In the genomic region with DNA sequence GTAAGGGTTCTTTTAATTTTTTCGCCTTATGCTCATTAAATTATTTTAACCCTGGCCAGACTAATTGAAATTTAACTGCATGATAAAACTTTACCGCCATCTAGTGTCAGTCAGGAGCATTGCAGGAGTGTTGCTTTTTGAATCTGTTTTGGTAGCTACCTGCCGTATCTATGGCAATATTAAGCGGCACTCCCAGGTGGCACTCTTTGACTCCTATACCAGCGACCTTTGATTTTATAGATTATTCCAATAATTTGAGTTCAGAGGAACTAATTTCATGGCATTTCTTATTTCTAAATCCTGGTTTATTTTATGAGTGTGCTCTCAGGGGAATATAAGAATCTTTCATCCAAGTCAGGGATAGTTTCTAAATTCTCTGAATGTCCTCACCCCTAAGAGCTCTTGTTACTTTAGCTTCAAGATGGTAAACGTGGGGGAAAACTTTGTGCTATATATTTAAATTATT, we compare ENCODE assay signal across 8 cellular contexts.
A peak's percentile ranks its signal among the peaks of the same experiment; 100 is the strongest.
DNase-seq lines count a peak whose midpoint lies in the region; ATAC-seq and TF ChIP-seq lines count a peak whose summit lies in the region.
"Had no signal": no experiment of that assay in that cellular context is flagged by ENCODE, and none has a peak within 500 bp of the region (broad histone marks: within the 10 kb centered on the region; RNA-seq: fewer than 3 reads in every experiment).

No MANE protein-coding gene starts in this region.

- H3K4me1 Mint-ChIP-seq in activated B cell treated with CpG ODN at 0.5 μM for 24 hours, result peaks cover 12% of the 10 kb centered on the region

- no peak overlapping the region for H3K27ac ChIP-seq in HEK293 (ENCODE audit: extremely low read depth, low read depth, low read length)
- no peak overlapping the region for H3K27ac ChIP-seq in neural cell (ENCODE audit: low read length)
- no peak overlapping the region for H3K27ac ChIP-seq in upper lobe of left lung

- no peaks in the 10 kb centered on the region for H4K20me1 ChIP-seq in neural cell (ENCODE audit: insufficient read depth)

- H3K4me2 ChIP-seq in neural cell (ENCODE audit: low read length), result no peak overlapping the region

- no peaks in the 10 kb centered on the region for H3K9me2 ChIP-seq in neural cell (ENCODE audit: insufficient read depth, low read length)

- peak; percentile 23 for DNase-seq in GM10266 (ENCODE audit: extremely low spot score)
- DNase-seq in NCI-H2029 (lab: John Stamatoyannopoulos, UW), result peak; percentile 31
- DNase-seq in activated B cell treated with CpG ODN at 0.5 μM for 24 hours, result no peak
- DNase-seq in epithelial cell of esophagus (ENCODE audit: low read depth), result peak; percentile 63
- DNase-seq in upper lobe of left lung, result peak in 1 of 2 donors; percentile 31

- H3K27me3 Mint-ChIP-seq in activated B cell treated with CpG ODN at 0.5 μM for 24 hours, result peaks cover 12% of the 10 kb centered on the region

- peak; percentile 95 for TF ChIP-seq RAD21 in neural cell (conservative IDR thresholded peaks at IDR 0.05)

- ATAC-seq in activated B cell treated with CpG ODN at 0.5 μM for 24 hours (ENCODE audit: low read depth), result peak; percentile 94
- ATAC-seq in upper lobe of left lung (ENCODE audit: low FRiP score in 2 of 2), result peak in 1 of 2 donors; percentile 70

- TF ChIP-seq CTCF in GM10266 (IDR thresholded peaks at IDR 0.05; ENCODE audit: control insufficient read depth, insufficient read depth, low read depth, missing control alignments) (peak; percentile 91), HEK293 (tag by site-specific recombination; IDR thresholded peaks at IDR 0.05) (peak; percentile 74), activated B cell treated with CpG ODN at 0.5 μM for 24 hours (IDR thresholded peaks at IDR 0.05) (peak; percentile 100), epithelial cell of esophagus (IDR thresholded peaks at IDR 0.05; ENCODE audit: insufficient read depth, low read depth, low read length, missing control alignments) (peak; percentile 93), neural cell (IDR thresholded peaks at IDR 0.05; ENCODE audit: poor library complexity, severe bottlenecking) (peak; percentile 94), upper lobe of left lung (IDR thresholded peaks at IDR 0.05) (peak; percentile 81 to 95 (median 89))

- H3K4me3 Mint-ChIP-seq in activated B cell treated with CpG ODN at 0.5 μM for 24 hours, result no peak overlapping the region
- H3K4me3 Mint-ChIP-seq: dendritic cell treated with granulocyte-macrophage colony-stimulating factor and Interleukin-4, amounts not matched to agents 40 ng/mL and 50 ng/mL, for 4 days had no signal

- no peaks in the 10 kb centered on the region for H3K36me3 Mint-ChIP-seq in activated B cell treated with CpG ODN at 0.5 μM for 24 hours (ENCODE audit: low read depth)

- WGBS in upper lobe of left lung, 2 donors, result 2 to 3% methylated on average over 6 of the region's 6 CpGs

- no peaks in the 10 kb centered on the region for H3K79me2 ChIP-seq in neural cell (replicated peaks; ENCODE audit: insufficient read depth, low read length)

- H3K9ac ChIP-seq in neural cell (ENCODE audit: low read length), result no peak overlapping the region

- no peak overlapping the region for H3K27ac Mint-ChIP-seq in activated B cell treated with CpG ODN at 0.5 μM for 24 hours
- H3K27ac Mint-ChIP-seq: dendritic cell treated with granulocyte-macrophage colony-stimulating factor and Interleukin-4, amounts not matched to agents 40 ng/mL and 50 ng/mL, for 4 days had no signal

- CTCF ChIA-PET in HEK293 (lab: Yijun Ruan, JAX) (interaction anchor here (0.5 to 6.5 kb wide), 85 partner anchors 8 to 1682 kb away, joined by 3 to 75 read pairs (median 4); a partner anchor contains a TSS), activated B cell treated with CpG ODN at 0.5 μM for 24 hours (lab: Charles Lee) (interaction anchor here (0.6 to 9.5 kb wide), 48 partner anchors 9 to 1227 kb away, joined by 3 to 246 read pairs (median 4); a partner anchor contains a TSS)

- H3F3A ChIP-seq in neural cell (ENCODE audit: insufficient read depth, low read length, poor library complexity, severe bottlenecking), result no peaks in the 10 kb centered on the region

- H3K9me3 ChIP-seq in HEK293 (ENCODE audit: control insufficient read depth, insufficient read depth, low read depth, low read length), result no peaks in the 10 kb centered on the region
- no peaks in the 10 kb centered on the region for H3K9me3 ChIP-seq in neural cell (ENCODE audit: low read length)
- H3K9me3 ChIP-seq in upper lobe of left lung, result no peaks in the 10 kb centered on the region

- no peaks in the 10 kb centered on the region for H3K9me3 Mint-ChIP-seq in activated B cell treated with CpG ODN at 0.5 μM for 24 hours
- H3K9me3 Mint-ChIP-seq: dendritic cell treated with granulocyte-macrophage colony-stimulating factor and Interleukin-4, amounts not matched to agents 40 ng/mL and 50 ng/mL, for 4 days had no signal

- H3K4me3 ChIP-seq in HEK293 (ENCODE audit: low read depth, low read length), result no peak overlapping the region
- no peak overlapping the region for H3K4me3 ChIP-seq in epithelial cell of esophagus (ENCODE audit: low read length)
- H3K4me3 ChIP-seq in neural cell (ENCODE audit: low read length), result no peak overlapping the region
- H3K4me3 ChIP-seq in upper lobe of left lung, result no peak overlapping the region

- TF ChIP-seq EP300 in neural cell (conservative IDR thresholded peaks at IDR 0.05; ENCODE audit: poor library complexity, severe bottlenecking) (no peak), upper lobe of left lung (IDR thresholded peaks at IDR 0.05) (no peak)

- TF ChIP-seq POLR2A in upper lobe of left lung (IDR thresholded peaks at IDR 0.05), result no peak

- H3K27me3 ChIP-seq in neural cell (ENCODE audit: insufficient read depth, low read depth, low read length) (no peaks in the 10 kb centered on the region), upper lobe of left lung (no peaks in the 10 kb centered on the region)

- no peak overlapping the region for H2AFZ ChIP-seq in neural cell (ENCODE audit: low read depth, low read length)

- H3K36me3 ChIP-seq in HEK293 (ENCODE audit: control insufficient read depth in 2 of 2, insufficient read depth in 1 of 2, low read length in 2 of 2) (no peaks in the 10 kb centered on the region), neural cell (ENCODE audit: insufficient read depth, low read length) (no peaks in the 10 kb centered on the region), upper lobe of left lung (no peaks in the 10 kb centered on the region)

- POLR2A ChIA-PET in HEK293 (lab: Yijun Ruan, JAX), result interaction anchor here (1.8 kb wide), 1 partner anchor 90 kb away, joined by 11 read pairs; no protein-coding TSS in a partner anchor
- POLR2A ChIA-PET in activated B cell treated with CpG ODN at 0.5 μM for 24 hours (lab: Charles Lee), result interaction anchor here (0.8 to 1.7 kb wide), 5 partner anchors 91 to 563 kb away, joined by 3 to 9 read pairs (median 3); no protein-coding TSS in a partner anchor

- intact Hi-C loops in activated B cell treated with CpG ODN at 0.5 μM for 24 hours (cut with micrococcal nuclease), result loop anchor here (1.0 to 10.0 kb wide), 9 partner anchors 91 to 1283 kb away; a partner anchor contains a TSS

- H3K4me1 ChIP-seq in HEK293 (ENCODE audit: control insufficient read depth, insufficient read depth, low read length), result no peaks in the 10 kb centered on the region
- peaks cover 6 to 20% (median 11%) of the 10 kb centered on the region in 4 donors for H3K4me1 ChIP-seq in upper lobe of left lung

TF ChIP-seq in HEK293, 187 proteins besides CTCF, POLR2A, EP300 and RAD21 (continues in another document):
- TF ChIP-seq ZNF654 (tag by site-specific recombination; IDR thresholded peaks at IDR 0.05; ENCODE audit: low read depth) (peak; percentile 92), ZNF335 (tag by site-specific recombination; conservative IDR thresholded peaks at IDR 0.05) (0 out of 2 replicates have a peak, but pooled peaks have one; percentile 13), SCRT2 (tag by site-specific recombination; IDR thresholded peaks at IDR 0.05) (no peak), ZNF561 (tag by site-specific recombination; IDR thresholded peaks at IDR 0.05; ENCODE audit: borderline replicate concordance) (peak; percentile 48; the same call in 1 of the 2 replicates), ZNF776 (tag by site-specific recombination; IDR thresholded peaks at IDR 0.05; ENCODE audit: borderline replicate concordance) (no peak), KLF10 (tag by site-specific recombination; IDR thresholded peaks at IDR 0.05) (0 out of 2 replicates have a peak, but pooled peaks have one; percentile 28), ZNF23 (tag by site-specific recombination; IDR thresholded peaks at IDR 0.05; ENCODE audit: borderline replicate concordance) (no peak), ZNF571 (tag by site-specific recombination; IDR thresholded peaks at IDR 0.05) (no peak), ZSCAN23 (tag by site-specific recombination; IDR thresholded peaks at IDR 0.05) (no peak)

TF ChIP-seq in neural cell, 6 proteins besides CTCF, POLR2A, EP300 and RAD21:
- no peak for TF ChIP-seq POLR2AphosphoS5 (IDR thresholded peaks at IDR 0.05)
- TF ChIP-seq SMC3 (conservative IDR thresholded peaks at IDR 0.05; ENCODE audit: poor library complexity), result peak; percentile 92
